ENCODE assay signal across 21 cellular contexts in the genomic region with DNA sequence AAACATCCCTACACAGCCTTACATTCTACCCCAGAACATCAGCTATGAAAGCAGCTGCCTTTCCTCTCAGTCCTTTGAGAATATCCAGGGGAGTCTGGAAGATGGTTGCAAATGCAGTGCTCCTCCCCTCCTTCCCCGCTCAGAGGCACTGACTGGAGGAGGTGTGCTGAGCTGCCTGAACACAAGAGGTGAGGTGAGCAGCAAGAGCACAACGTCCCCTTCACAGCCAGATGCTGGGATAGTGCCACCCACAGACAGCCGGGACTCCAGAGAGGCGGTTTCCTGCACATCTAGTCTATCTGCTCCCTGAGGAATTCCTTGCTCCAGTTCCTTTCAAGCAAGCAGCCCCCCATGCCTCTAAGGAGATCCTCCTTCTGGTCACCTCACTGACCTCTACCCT.
DNase-seq lines count a peak whose midpoint lies in the region; ATAC-seq and TF ChIP-seq lines count a peak whose summit lies in the region.
"Had no signal": no experiment of that assay in that cellular context is flagged by ENCODE, and none has a peak within 500 bp of the region (broad histone marks: within the 10 kb centered on the region; RNA-seq: fewer than 3 reads in every experiment).

No MANE protein-coding gene starts in this region.

- H3K79me1 ChIP-seq in H9 (ENCODE audit: insufficient read depth, low read depth, low read length, poor library complexity, severe bottlenecking), result no peaks in the 10 kb centered on the region

- ATAC-seq in left lung, result no peak
- ATAC-seq: GM12878, left ventricle myocardium superior had no signal

- H3K4me3 ChIP-seq in choroid plexus epithelial cell (ENCODE audit: low read depth, low read length) (no peak overlapping the region), left lung (no peak overlapping the region)
- H3K4me3 ChIP-seq: ascending aorta, esophagus squamous epithelium, GM12878, ovary, stomach, upper lobe of left lung had no signal

- H3K27me3 Mint-ChIP-seq in T-helper 1 cell treated with Interleukin-12 subunit alpha and Interleukin-12 subunit beta and Interleukin-4 antibody, amounts not matched to agents 30 μg/mL and 1 μg/mL, for 36 hours (ENCODE audit: low read depth), result no peaks in the 10 kb centered on the region
- H3K27me3 Mint-ChIP-seq in H9 (ENCODE audit: low read depth), result no peaks in the 10 kb centered on the region
- no peaks in the 10 kb centered on the region for H3K27me3 Mint-ChIP-seq in neural crest cell (ENCODE audit: low read depth)
- H3K27me3 Mint-ChIP-seq in endothelial cell (ENCODE audit: unreplicated experiment), result peaks cover 3% of the 10 kb centered on the region

- peaks cover 2% of the 10 kb centered on the region for H3K4me1 Mint-ChIP-seq in T-helper 1 cell treated with Interleukin-12 subunit alpha and Interleukin-12 subunit beta and Interleukin-4 antibody, amounts not matched to agents 30 μg/mL and 1 μg/mL, for 36 hours (ENCODE audit: low read depth)
- H3K4me1 Mint-ChIP-seq in H9 (peaks cover 5 to 12% of the 10 kb centered on the region in 2 experiments), neural crest cell (peaks cover 15% of the 10 kb centered on the region), endothelial cell (ENCODE audit: unreplicated experiment) (no peaks in the 10 kb centered on the region)

- H2BK12ac ChIP-seq in H9 (ENCODE audit: insufficient read length, low read depth, low read length), result no peak overlapping the region

- H3K14ac ChIP-seq in H9 (ENCODE audit: insufficient read depth, low read length), result no peak overlapping the region

- no peak overlapping the region for H3K4me2 ChIP-seq in H9 (ENCODE audit: insufficient read depth, insufficient read length, low read length)

- H4K91ac ChIP-seq in H9 (ENCODE audit: insufficient read length, low read depth, low read length), result no peak overlapping the region

- no peaks in the 10 kb centered on the region for H3K9me3 Mint-ChIP-seq in T-helper 1 cell treated with Interleukin-12 subunit alpha and Interleukin-12 subunit beta and Interleukin-4 antibody, amounts not matched to agents 30 μg/mL and 1 μg/mL, for 36 hours
- H3K9me3 Mint-ChIP-seq in H9, result no peaks in the 10 kb centered on the region
- no peaks in the 10 kb centered on the region for H3K9me3 Mint-ChIP-seq in neural crest cell
- no peaks in the 10 kb centered on the region for H3K9me3 Mint-ChIP-seq in endothelial cell (ENCODE audit: unreplicated experiment)

- H3K4me1 ChIP-seq in H9 (ENCODE audit: insufficient read depth, low read length) (no peaks in the 10 kb centered on the region), left lung (no peaks in the 10 kb centered on the region)
- H3K4me1 ChIP-seq: ascending aorta, esophagus squamous epithelium, stomach, upper lobe of left lung had no signal

- H3K27ac Mint-ChIP-seq in T-helper 1 cell treated with Interleukin-12 subunit alpha and Interleukin-12 subunit beta and Interleukin-4 antibody, amounts not matched to agents 30 μg/mL and 1 μg/mL, for 36 hours, result peak overlapping the region; percentile 27
- H3K27ac Mint-ChIP-seq in H9 (peak overlapping the region in 2 of 3 experiments; percentile 42 to 62; a peak in 3 of 7 replicates), neural crest cell (ENCODE audit: unreplicated experiment) (peak overlapping the region; percentile 48), endothelial cell (ENCODE audit: unreplicated experiment) (no peak overlapping the region)

- no peak overlapping the region for H3K9ac ChIP-seq in H9 (ENCODE audit: extremely low read depth, insufficient read length, low read length)

- no peaks in the 10 kb centered on the region for H3K23me2 ChIP-seq in H9 (ENCODE audit: insufficient read length, low read depth, low read length, poor library complexity, severe bottlenecking)

- H3K36me3 Mint-ChIP-seq in T-helper 1 cell treated with Interleukin-12 subunit alpha and Interleukin-12 subunit beta and Interleukin-4 antibody, amounts not matched to agents 30 μg/mL and 1 μg/mL, for 36 hours (ENCODE audit: low read depth), result peaks cover 55% of the 10 kb centered on the region
- H3K36me3 Mint-ChIP-seq in H9 (ENCODE audit: insufficient read depth in 1 of 3, low read depth in 3 of 3) (peaks cover 36 to 84% (median 73%) of the 10 kb centered on the region in 3 experiments), neural crest cell (ENCODE audit: low read depth) (peaks cover 27% of the 10 kb centered on the region), endothelial cell (ENCODE audit: low read depth, unreplicated experiment) (peaks cover 34% of the 10 kb centered on the region)

- H3K4ac ChIP-seq in H9 (ENCODE audit: low read depth, low read length), result no peak overlapping the region

- H3K36me3 ChIP-seq in left lung, result peaks cover 0 to 75% of the 10 kb centered on the region in 2 donors
- H3K36me3 ChIP-seq: ovary had no signal

- DNase-seq in T-helper 1 cell (no peak), H9 (peak; percentile 54), choroid plexus epithelial cell (ENCODE audit: low read depth) (peak; percentile 9), neural crest cell (ENCODE audit: low read depth, low spot score) (no peak), endothelial cell (ENCODE audit: low spot score) (no peak), left lung (no peak), DMS79 treated with DMSO at 0.1 percent for 48 hours (lab: John Stamatoyannopoulos, UW) (no peak)
- DNase-seq: activated gamma-delta T cell treated with Interleukin-2 at 50 U/mL for 16 hours; DMS 273 treated with DMSO at 0.1 percent for 48 hours; effector CD8-positive, alpha-beta T cell; esophagus squamous epithelium; left ventricle myocardium superior; NCI-H2171 treated with DMSO at 0.1 percent for 48 hours; NCI-H748 treated with DMSO at 0.1 percent for 48 hours; ovary; SIG-M5; stomach; upper lobe of left lung had no signal

- no peak overlapping the region for H3K18ac ChIP-seq in H9 (ENCODE audit: insufficient read length, low read depth, low read length)

- H4K8ac ChIP-seq in H9 (replicated peaks; ENCODE audit: insufficient read length, low read depth, low read length), result no peak overlapping the region

- no peak overlapping the region for H3K4me3 Mint-ChIP-seq in T-helper 1 cell treated with Interleukin-12 subunit alpha and Interleukin-12 subunit beta and Interleukin-4 antibody, amounts not matched to agents 30 μg/mL and 1 μg/mL, for 36 hours
- H3K4me3 Mint-ChIP-seq in H9 (no peak overlapping the region), neural crest cell (peak overlapping the region; percentile 22), endothelial cell (ENCODE audit: unreplicated experiment) (no peak overlapping the region)

- H3K27ac ChIP-seq in H9 (ENCODE audit: insufficient read length, low read depth, low read length), result no peak overlapping the region
- H3K27ac ChIP-seq in left lung, result no peak overlapping the region
- H3K27ac ChIP-seq: ascending aorta, esophagus squamous epithelium, ovary, stomach, upper lobe of left lung had no signal

- TF ChIP-seq CTCF in H9 (conservative IDR thresholded peaks at IDR 0.05) (no peak), choroid plexus epithelial cell (conservative IDR thresholded peaks at IDR 0.05; ENCODE audit: low read depth, low read length) (no peak), neural crest cell (conservative IDR thresholded peaks at IDR 0.05) (no peak), endothelial cell (IDR thresholded peaks at IDR 0.05; ENCODE audit: unreplicated experiment) (no peak), left lung (IDR thresholded peaks at IDR 0.05) (no peak)

- no peak overlapping the region for H2AFZ ChIP-seq in H9 (ENCODE audit: low read length)

- no peak overlapping the region for H3T11ph ChIP-seq in H9 (ENCODE audit: low read length)

- H3K56ac ChIP-seq in H9 (ENCODE audit: insufficient read length, low read depth, low read length), result no peak overlapping the region

- H3K9me3 ChIP-seq in H9 (ENCODE audit: control insufficient read depth, low read depth, low read length) (no peaks in the 10 kb centered on the region), left lung (no peaks in the 10 kb centered on the region)
- H3K9me3 ChIP-seq: ascending aorta, esophagus squamous epithelium, ovary, stomach, upper lobe of left lung had no signal

- H2AK5ac ChIP-seq in H9 (ENCODE audit: insufficient read length, low read length), result no peak overlapping the region

- intact Hi-C loops in left lung (cut with DNase I), result no loop called here

- H3K23ac ChIP-seq in H9 (ENCODE audit: insufficient read length, low read depth, low read length), result no peak overlapping the region

- H2BK5ac ChIP-seq in H9 (ENCODE audit: insufficient read length, low read length), result no peak overlapping the region

- H4K5ac ChIP-seq in H9 (ENCODE audit: insufficient read length, low read depth, low read length), result no peak overlapping the region

- H3K27me3 ChIP-seq in H9 (ENCODE audit: insufficient read depth, low read length) (no peaks in the 10 kb centered on the region), left lung (no peaks in the 10 kb centered on the region)
- H3K27me3 ChIP-seq: ascending aorta, esophagus squamous epithelium, ovary, stomach, upper lobe of left lung had no signal

- H3K79me2 ChIP-seq in H9 (ENCODE audit: insufficient read depth, low read length), result no peaks in the 10 kb centered on the region

- no CpG with 5 or more reads among the region's 4 CpGs for whole genome bisulfite sequencing in H9 (ENCODE audit: extremely low coverage, insufficient read length, low lambda C conversion rate)

- H4K20me1 ChIP-seq in H9 (ENCODE audit: control insufficient read depth, insufficient read depth, insufficient read length), result no peaks in the 10 kb centered on the region

- no peak overlapping the region for H2BK20ac ChIP-seq in H9 (ENCODE audit: low read depth, low read length, poor library complexity, severe bottlenecking)

- H2BK120ac ChIP-seq in H9 (ENCODE audit: low read depth, low read length, poor library complexity, severe bottlenecking), result no peak overlapping the region

- no peak overlapping the region for H2BK15ac ChIP-seq in H9 (ENCODE audit: low read depth, low read length)

Comparison
In these comparisons a context has a peak if more than half of its experiments do, and no peak if none do; other contexts are left out.
1. DNase-seq: peak in H9 (single experiment) and choroid plexus epithelial cell (single experiment); none in T-helper 1 cell (0 of 5), neural crest cell (single experiment), endothelial cell (single experiment), left lung (0 of 2) and DMS79 treated with DMSO at 0.1 percent for 48 hours (single experiment).